Comparison of ENCODE assay signal across 1 cellular context in the genomic region with DNA sequence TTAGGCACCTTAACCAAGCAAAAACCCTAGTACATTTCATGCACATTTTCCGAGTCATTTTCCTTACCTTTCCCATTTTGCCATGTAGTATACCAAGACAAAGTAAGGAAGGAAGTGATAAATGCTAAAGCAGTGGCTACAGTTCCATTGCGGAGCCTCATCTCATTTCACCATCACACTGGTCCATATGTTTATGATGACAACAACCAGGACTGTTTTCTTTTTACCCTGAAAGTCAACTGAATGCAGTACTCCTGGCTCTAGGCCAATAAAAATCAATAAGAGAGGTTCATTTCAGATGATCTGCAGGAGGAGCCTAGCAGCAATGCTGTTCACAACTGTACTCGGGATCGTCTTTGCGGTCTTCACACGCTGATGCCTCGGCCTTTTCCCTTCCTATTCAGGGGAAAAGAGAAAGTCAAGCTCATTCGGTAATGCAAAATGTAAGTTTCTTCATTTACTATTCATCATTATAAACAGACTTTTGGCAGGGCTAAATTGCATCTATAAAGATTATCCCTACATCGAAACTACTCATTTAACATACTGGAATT.
TF ChIP-seq lines count a peak whose summit lies in the region.

No MANE protein-coding gene starts in this region.

TF ChIP-seq in GM23338, 12 proteins besides CTCF, POLR2A, EP300 and RAD21 (continued from another document):
- TF ChIP-seq, protein P1, sequence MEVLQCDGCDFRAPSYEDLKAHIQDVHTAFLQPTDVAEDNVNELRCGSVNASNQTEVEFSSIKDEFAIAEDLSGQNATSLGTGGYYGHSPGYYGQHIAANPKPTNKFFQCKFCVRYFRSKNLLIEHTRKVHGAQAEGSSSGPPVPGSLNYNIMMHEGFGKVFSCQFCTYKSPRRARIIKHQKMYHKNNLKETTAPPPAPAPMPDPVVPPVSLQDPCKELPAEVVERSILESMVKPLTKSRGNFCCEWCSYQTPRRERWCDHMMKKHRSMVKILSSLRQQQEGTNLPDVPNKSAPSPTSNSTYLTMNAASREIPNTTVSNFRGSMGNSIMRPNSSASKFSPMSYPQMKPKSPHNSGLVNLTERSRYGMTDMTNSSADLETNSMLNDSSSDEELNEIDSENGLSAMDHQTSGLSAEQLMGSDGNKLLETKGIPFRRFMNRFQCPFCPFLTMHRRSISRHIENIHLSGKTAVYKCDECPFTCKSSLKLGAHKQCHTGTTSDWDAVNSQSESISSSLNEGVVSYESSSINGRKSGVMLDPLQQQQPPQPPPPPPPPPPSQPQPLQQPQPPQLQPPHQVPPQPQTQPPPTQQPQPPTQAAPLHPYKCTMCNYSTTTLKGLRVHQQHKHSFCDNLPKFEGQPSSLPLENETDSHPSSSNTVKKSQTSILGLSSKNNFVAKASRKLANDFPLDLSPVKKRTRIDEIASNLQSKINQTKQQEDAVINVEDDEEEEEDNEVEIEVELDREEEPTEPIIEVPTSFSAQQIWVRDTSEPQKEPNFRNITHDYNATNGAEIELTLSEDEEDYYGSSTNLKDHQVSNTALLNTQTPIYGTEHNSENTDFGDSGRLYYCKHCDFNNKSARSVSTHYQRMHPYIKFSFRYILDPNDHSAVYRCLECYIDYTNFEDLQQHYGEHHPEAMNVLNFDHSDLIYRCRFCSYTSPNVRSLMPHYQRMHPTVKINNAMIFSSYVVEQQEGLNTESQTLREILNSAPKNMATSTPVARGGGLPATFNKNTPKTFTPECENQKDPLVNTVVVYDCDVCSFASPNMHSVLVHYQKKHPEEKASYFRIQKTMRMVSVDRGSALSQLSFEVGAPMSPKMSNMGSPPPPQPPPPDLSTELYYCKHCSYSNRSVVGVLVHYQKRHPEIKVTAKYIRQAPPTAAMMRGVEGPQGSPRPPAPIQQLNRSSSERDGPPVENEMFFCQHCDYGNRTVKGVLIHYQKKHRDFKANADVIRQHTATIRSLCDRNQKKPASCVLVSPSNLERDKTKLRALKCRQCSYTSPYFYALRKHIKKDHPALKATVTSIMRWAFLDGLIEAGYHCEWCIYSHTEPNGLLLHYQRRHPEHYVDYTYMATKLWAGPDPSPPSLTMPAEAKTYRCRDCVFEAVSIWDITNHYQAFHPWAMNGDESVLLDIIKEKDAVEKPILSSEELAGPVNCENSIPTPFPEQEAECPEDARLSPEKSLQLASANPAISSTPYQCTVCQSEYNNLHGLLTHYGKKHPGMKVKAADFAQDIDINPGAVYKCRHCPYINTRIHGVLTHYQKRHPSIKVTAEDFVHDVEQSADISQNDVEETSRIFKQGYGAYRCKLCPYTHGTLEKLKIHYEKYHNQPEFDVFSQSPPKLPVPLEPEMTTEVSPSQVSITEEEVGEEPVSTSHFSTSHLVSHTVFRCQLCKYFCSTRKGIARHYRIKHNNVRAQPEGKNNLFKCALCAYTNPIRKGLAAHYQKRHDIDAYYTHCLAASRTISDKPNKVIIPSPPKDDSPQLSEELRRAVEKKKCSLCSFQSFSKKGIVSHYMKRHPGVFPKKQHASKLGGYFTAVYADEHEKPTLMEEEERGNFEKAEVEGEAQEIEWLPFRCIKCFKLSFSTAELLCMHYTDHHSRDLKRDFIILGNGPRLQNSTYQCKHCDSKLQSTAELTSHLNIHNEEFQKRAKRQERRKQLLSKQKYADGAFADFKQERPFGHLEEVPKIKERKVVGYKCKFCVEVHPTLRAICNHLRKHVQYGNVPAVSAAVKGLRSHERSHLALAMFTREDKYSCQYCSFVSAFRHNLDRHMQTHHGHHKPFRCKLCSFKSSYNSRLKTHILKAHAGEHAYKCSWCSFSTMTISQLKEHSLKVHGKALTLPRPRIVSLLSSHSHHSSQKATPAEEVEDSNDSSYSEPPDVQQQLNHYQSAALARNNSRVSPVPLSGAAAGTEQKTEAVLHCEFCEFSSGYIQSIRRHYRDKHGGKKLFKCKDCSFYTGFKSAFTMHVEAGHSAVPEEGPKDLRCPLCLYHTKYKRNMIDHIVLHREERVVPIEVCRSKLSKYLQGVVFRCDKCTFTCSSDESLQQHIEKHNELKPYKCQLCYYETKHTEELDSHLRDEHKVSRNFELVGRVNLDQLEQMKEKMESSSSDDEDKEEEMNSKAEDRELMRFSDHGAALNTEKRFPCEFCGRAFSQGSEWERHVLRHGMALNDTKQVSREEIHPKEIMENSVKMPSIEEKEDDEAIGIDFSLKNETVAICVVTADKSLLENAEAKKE (CRISPR knock-in tag; IDR thresholded peaks at IDR 0.05): no peak
- TF ChIP-seq STAT1 (IDR thresholded peaks at IDR 0.05; ENCODE audit: unreplicated experiment): no peak
- TF ChIP-seq ZNF114 (CRISPR knock-in tag; IDR thresholded peaks at IDR 0.05): no peak
- no peak for TF ChIP-seq NANOG (IDR thresholded peaks at IDR 0.05; ENCODE audit: borderline replicate concordance)
- no peak for TF ChIP-seq CREB1 (CRISPR knock-in tag; IDR thresholded peaks at IDR 0.05; ENCODE audit: low read depth)
